Comparison of ENCODE assay signal across 1 cellular context in genomic region chr13:26200811-26201210, GRCh38.
TF ChIP-seq lines count a peak whose summit lies in the region.

No MANE protein-coding gene starts in this region.

TF ChIP-seq in SK-N-SH, 30 proteins besides CTCF, POLR2A, EP300 and RAD21 (continued from another document):
- TF ChIP-seq SIN3A (IDR thresholded peaks at IDR 0.05; ENCODE audit: borderline replicate concordance, low read depth, low read length) (no peak), PBX3 (IDR thresholded peaks at IDR 0.05) (no peak), TCF12 (IDR thresholded peaks at IDR 0.05) (peak; percentile 32; the same call in 1 of the 2 replicates)
